ENCODE assay signal across 26 cellular contexts in the genomic region with DNA sequence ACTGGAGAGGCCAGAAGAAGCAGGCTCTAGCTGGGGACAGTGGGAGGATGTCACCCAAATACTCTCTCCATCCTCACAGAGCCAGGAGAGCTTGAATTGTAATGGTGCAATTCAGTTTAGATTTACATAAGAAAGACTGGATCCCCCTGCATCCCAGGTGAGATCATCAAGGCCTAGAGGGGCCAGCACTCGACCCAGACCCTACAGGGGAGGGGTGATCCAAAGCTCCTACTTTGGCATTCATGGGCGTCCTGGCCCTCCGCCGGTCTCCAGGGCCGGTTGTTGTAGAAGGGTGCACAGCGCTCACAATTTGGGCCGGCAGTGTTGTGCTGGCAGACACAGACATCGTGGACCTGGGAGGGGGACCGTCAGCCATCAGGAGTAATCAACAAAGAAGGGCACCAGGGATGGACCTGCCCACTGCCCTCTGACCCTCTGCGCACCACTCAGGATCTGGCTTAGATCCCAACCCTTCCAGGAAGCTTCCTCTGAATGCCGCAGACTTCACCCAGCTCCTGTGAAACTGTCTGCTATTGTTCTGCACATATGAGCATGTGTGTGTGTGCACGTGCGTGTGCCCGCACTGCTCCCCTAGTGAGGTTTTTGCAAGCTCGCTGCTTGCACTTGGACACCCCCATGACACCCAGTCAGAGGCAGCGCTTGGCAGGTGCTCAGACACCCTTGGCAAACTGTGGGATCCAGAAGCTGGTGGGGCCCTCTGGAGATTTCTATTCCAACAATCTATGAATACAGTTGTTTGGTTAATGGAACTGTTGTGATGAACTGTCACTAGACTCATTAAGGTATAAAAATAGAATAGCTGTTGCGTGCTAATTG. TPM values are rescaled to one million over a fixed set of nuclear protein-coding genes. Genes with fewer than 3 reads are reported as not detected.
DNase-seq lines count a peak whose midpoint lies in the region; ATAC-seq and FAIRE-seq lines count a peak whose summit lies in the region.
"Had no signal": no experiment of that assay in that cellular context is flagged by ENCODE, and none has a peak within 500 bp of the region (broad histone marks: within the 10 kb centered on the region; RNA-seq: fewer than 3 reads in every experiment).

No MANE protein-coding gene starts in this region.

- peak in 1 of 2 donors; percentile 16 for ATAC-seq in right cardiac atrium
- ATAC-seq in HG02852 (IDR thresholded peaks at IDR 0.05; ENCODE audit: unreplicated experiment) = no peak
- ATAC-seq: GM12878; naive thymus-derived CD4-positive, alpha-beta T cell had no signal

- H3K27me3 ChIP-seq in right cardiac atrium (ENCODE audit: control insufficient read depth, insufficient read depth) = no peaks in the 10 kb centered on the region
- H3K27me3 ChIP-seq: ascending aorta had no signal

- no peak for FAIRE-seq in RCC 7860 (lab: Jason Lieb, UNC)
- FAIRE-seq: GM12878, HTR-8/SVneo, kidney had no signal

- WGBS in right cardiac atrium = 57% methylated on average over 17 of the region's 17 CpGs

- peak overlapping the region; percentile 69 for H3K27ac ChIP-seq in caudate nucleus (ENCODE audit: low read depth, low read length)
- no peak overlapping the region for H3K27ac ChIP-seq in right cardiac atrium (ENCODE audit: low read length)
- H3K27ac ChIP-seq: 22Rv1, ascending aorta had no signal

- DNase-seq in NCI-H1417 (lab: John Stamatoyannopoulos, UW) (peak in 2 of 3 experiments; percentile 44 to 56), NCI-H1417 treated with DMSO at 0.1 percent for 48 hours (lab: John Stamatoyannopoulos, UW) (no peak), caudate nucleus (lab: John Stamatoyannopoulos, UW) (peak in 5 of 61 donors; percentile 16 to 59 (median 43)), right cardiac atrium (peak in 2 of 3 donors; percentile 70 to 75), pons (ENCODE audit: low spot score) (peak; percentile 49), RCC 7860 (ENCODE audit: low spot score) (no peak)
- no peak for DNase-seq in activated CD4-positive, alpha-beta T cell treated with anti-CD3 and anti-CD28 coated beads, Interleukin-2, amount 50 U/mL, for 1 hour
- DNase-seq: activated CD4-positive, alpha-beta T cell treated with anti-CD3 and anti-CD28 coated beads for 1 hour; CD4-positive, alpha-beta memory T cell; DND-41; erythroblast; foreskin fibroblast; Kasumi-1; kidney; naive thymus-derived CD4-positive, alpha-beta T cell; NCI-H1092 treated with DMSO at 0.1 percent for 48 hours; NCI-H2081 treated with DMSO at 0.1 percent for 48 hours; NCI-H510A treated with DMSO at 0.1 percent for 48 hours; SW 1271 had no signal

- H3K4me3 ChIP-seq in right cardiac atrium (ENCODE audit: low read length) = no peak overlapping the region
- H3K4me3 ChIP-seq: ascending aorta, GM12878 had no signal

- peaks cover 2% of the 10 kb centered on the region for H3K4me1 ChIP-seq in right cardiac atrium (ENCODE audit: control insufficient read depth, insufficient read depth, low read length)

- intact Hi-C loops in right cardiac atrium (cut with DNase I) = no loop called here

- H3K9me3 ChIP-seq in right cardiac atrium (ENCODE audit: control insufficient read depth, low read length) = no peaks in the 10 kb centered on the region
- H3K9me3 ChIP-seq: ascending aorta had no signal

RNA-seq across cellular contexts. Expression of a gene that starts 21.6 kb away (rescaled TPM):
- total RNA-seq in right cardiac atrium = 10 to 100 TPM in 2 of 4 donors, 1 to 10 TPM in 2; 3.0 to 13.7 (median 11.0) TPM
- 4.9 TPM for polyA plus RNA-seq in right cardiac atrium

RNA-seq across cellular contexts. Expression of a gene that starts 44.6 kb away (rescaled TPM):
- 100 to 1,000 TPM in 3 of 4 donors, 10 to 100 TPM in 1; 77.4 to 414 (median 243) TPM for total RNA-seq in right cardiac atrium
- 398 TPM for polyA plus RNA-seq in right cardiac atrium

RNA-seq across cellular contexts. Expression of a gene that starts 47.1 kb away (rescaled TPM):
- under 1 TPM in 1 of 4 donors, not detected in 3; 0.20 TPM for total RNA-seq in right cardiac atrium
- 0.07 TPM for polyA plus RNA-seq in right cardiac atrium
- total RNA-seq: activated CD8-positive, alpha-beta memory T cell treated with anti-CD3 and anti-CD28 coated beads for 36 hours; ascending aorta; CD4-positive, alpha-beta memory T cell; GM12878; mesenteric fat pad; naive thymus-derived CD4-positive, alpha-beta T cell had no signal
- polyA plus RNA-seq: CD4-positive, alpha-beta memory T cell; naive thymus-derived CD4-positive, alpha-beta T cell had no signal

Comparison
In these comparisons a context has a peak if more than half of its experiments do, and no peak if none do; other contexts are left out.
1. DNase-seq: peak in NCI-H1417 (2 of 3), right cardiac atrium (2 of 3) and pons (single experiment); none in NCI-H1417 treated with DMSO at 0.1 percent for 48 hours (single experiment), activated CD4-positive, alpha-beta T cell treated with anti-CD3 and anti-CD28 coated beads, Interleukin-2, amount 50 U/mL, for 1 hour (single experiment) and RCC 7860 (single experiment).